10 cellular contexts compared by ENCODE assay signal in the genomic region with DNA sequence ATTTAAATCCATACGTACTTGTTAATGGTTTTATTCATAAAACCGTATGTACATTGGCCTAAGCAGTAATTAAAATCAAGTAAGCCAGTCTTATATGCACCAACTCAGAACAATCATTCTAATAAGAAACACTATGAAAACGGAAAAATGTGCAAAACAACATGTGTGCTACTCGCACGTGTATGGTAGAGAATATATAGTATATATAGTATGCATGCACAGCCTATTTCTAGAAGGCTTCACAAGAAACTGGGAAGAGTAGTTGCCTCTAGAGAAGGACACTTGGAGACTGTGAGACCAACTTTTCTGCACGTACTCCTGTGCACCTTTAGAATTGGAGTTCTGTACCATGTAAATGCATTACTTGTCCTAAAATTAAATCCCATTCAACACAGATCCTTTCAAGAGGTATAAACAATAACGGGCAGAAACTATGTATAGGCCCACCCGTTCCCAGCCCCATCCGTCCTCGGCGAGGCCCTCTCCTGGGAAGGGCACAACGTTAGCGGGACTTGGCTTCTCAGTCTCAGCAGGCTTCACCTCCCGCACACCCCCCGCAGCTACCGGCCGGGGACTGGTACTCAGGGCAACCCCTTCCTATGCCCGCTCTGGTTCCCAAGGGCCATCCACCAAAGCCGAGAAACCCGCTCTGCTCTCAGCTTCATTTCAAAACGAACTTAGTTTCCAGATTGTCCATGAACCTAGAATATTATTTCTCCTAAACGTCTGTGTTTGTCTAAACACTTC. TPM values are rescaled to one million over a fixed set of nuclear protein-coding genes. Genes with fewer than 3 reads are reported as not detected.
DNase-seq lines count a peak whose midpoint lies in the region; ATAC-seq, FAIRE-seq and TF ChIP-seq lines count a peak whose summit lies in the region.
"Had no signal": no experiment of that assay in that cellular context is flagged by ENCODE, and none has a peak within 500 bp of the region (broad histone marks: within the 10 kb centered on the region; RNA-seq: fewer than 3 reads in every experiment).

No MANE protein-coding gene starts in this region.

- TF ChIP-seq EP300 in K562 (IDR thresholded peaks at IDR 0.05; ENCODE audit: low read length) = no peak

- H3K27ac ChIP-seq in K562 (ENCODE audit: extremely low read depth, low read depth, low read length) = no peak overlapping the region
- H3K27ac ChIP-seq: 22Rv1 had no signal

- H3K36me3 Mint-ChIP-seq in stimulated activated naive B cell treated with anti-CD40 and anti-IgM and Interleukin-4, amounts not matched to agents 10 μg/mL and 1 μg/mL and 100 μg/mL, for 72 hours = no peaks in the 10 kb centered on the region

- H3K27ac Mint-ChIP-seq in stimulated activated naive B cell treated with anti-CD40 and anti-IgM and Interleukin-4, amounts not matched to agents 10 μg/mL and 1 μg/mL and 100 μg/mL, for 72 hours = no peak overlapping the region

- no peak for TF ChIP-seq POLR2A in K562 (conservative IDR thresholded peaks at IDR 0.05)

- no peaks in the 10 kb centered on the region for H3K9me3 ChIP-seq in K562 (replicated peaks; ENCODE audit: control insufficient read depth, insufficient read depth, low read depth, low read length)
- H3K9me3 ChIP-seq in skeletal muscle satellite cell (replicated peaks; ENCODE audit: low read length) = no peaks in the 10 kb centered on the region
- H3K9me3 ChIP-seq: ovary had no signal

- no peak overlapping the region for H3K4me3 Mint-ChIP-seq in stimulated activated naive B cell treated with anti-CD40 and anti-IgM and Interleukin-4, amounts not matched to agents 10 μg/mL and 1 μg/mL and 100 μg/mL, for 72 hours

- H3K4me2 ChIP-seq in K562 (ENCODE audit: insufficient read depth, low read length) = no peak overlapping the region
- H3K4me2 ChIP-seq in skeletal muscle satellite cell (ENCODE audit: low read length) = peak overlapping the region; percentile 90

- H3K9me3 Mint-ChIP-seq in stimulated activated naive B cell treated with anti-CD40 and anti-IgM and Interleukin-4, amounts not matched to agents 10 μg/mL and 1 μg/mL and 100 μg/mL, for 72 hours = no peaks in the 10 kb centered on the region

- H3K4me1 Mint-ChIP-seq in stimulated activated naive B cell treated with anti-CD40 and anti-IgM and Interleukin-4, amounts not matched to agents 10 μg/mL and 1 μg/mL and 100 μg/mL, for 72 hours = peaks cover 3 to 6% of the 10 kb centered on the region in 2 donors

- TSS peak; percentile 46 for BruUV-seq in K562 (replicated peaks; lab: Mats Ljungman, UMichigan)

- intact Hi-C loops in K562 (cut with micrococcal nuclease) = no loop called here

- no peak for TF ChIP-seq CTCF in K562 (IDR thresholded peaks at IDR 0.05 in 2 of 3, conservative IDR thresholded peaks at IDR 0.05 in 1 of 3; ENCODE audit: insufficient read depth in 2 of 3, low read depth in 1 of 3, low read length in 3 of 3)

- DNase-seq in DMS 273 (lab: John Stamatoyannopoulos, UW; ENCODE audit: unreplicated experiment) (peak; percentile 21), DMS 273 treated with DMSO at 0.1 percent for 48 hours (lab: John Stamatoyannopoulos, UW) (no peak), K562 (ENCODE audit: extremely low read depth in 1 of 4, low spot score in 3 of 4) (no peak), islet precursor cell (peak; percentile 60)
- DNase-seq in stimulated activated naive B cell treated with anti-CD40 and anti-IgM and Interleukin-4, amounts not matched to agents 10 μg/mL and 1 μg/mL and 100 μg/mL, for 72 hours = no peak
- DNase-seq in central memory CD4-positive, alpha-beta T cell = no peak

- no peak for TF ChIP-seq RAD21 in K562 (CRISPR knock-in tag; conservative IDR thresholded peaks at IDR 0.05 in 1 of 2, IDR thresholded peaks at IDR 0.05 in 1 of 2)

- WGBS in K562 (ENCODE audit: insufficient coverage, low coverage, missing lambda C conversion rate) = 61% methylated on average over 19 of the region's 22 CpGs

- no peaks in the 10 kb centered on the region; the same call in 2 of the 3 replicates for H3K79me2 ChIP-seq in K562 (ENCODE audit: control insufficient read depth, insufficient read depth, low read length)

- H2AFZ ChIP-seq in K562 (ENCODE audit: low read depth, low read length) = no peak overlapping the region

- H3K4me1 ChIP-seq in K562 (replicated peaks in 1 of 2; ENCODE audit: control insufficient read depth in 2 of 2, insufficient read depth in 2 of 2, low read length in 2 of 2) = peaks cover 0 to 18% of the 10 kb centered on the region in 2 experiments; a peak in 3 of 5 replicates
- H3K4me1 ChIP-seq in skeletal muscle satellite cell (ENCODE audit: control insufficient read depth, insufficient read depth, low read length) = peaks cover 21% of the 10 kb centered on the region

- H3K4me3 ChIP-seq in K562 (no peak overlapping the region), skeletal muscle satellite cell (ENCODE audit: low read length) (peak overlapping the region; percentile 96)

- no peak for FAIRE-seq in K562 (lab: Jason Lieb, UNC)

- POLR2A ChIA-PET in K562 (lab: Yijun Ruan, JAX) = interaction anchor here (0.6 to 2.9 kb wide), 3 partner anchors 10 to 1183 kb away, joined by 3 to 15 read pairs (median 3); no protein-coding TSS in a partner anchor

- no peaks in the 10 kb centered on the region for H3K9me1 ChIP-seq in K562 (ENCODE audit: control insufficient read depth, insufficient read depth, low read length)

- peaks cover 5% of the 10 kb centered on the region; the same call in 1 of the 2 replicates for H4K20me1 ChIP-seq in K562 (replicated peaks; ENCODE audit: control insufficient read depth, insufficient read depth, low read length)

- CTCF ChIA-PET in K562 (lab: Yijun Ruan, JAX; ENCODE audit: low intra/inter-chr PET ratio) = no interaction called here

- no peaks in the 10 kb centered on the region for H3K36me3 ChIP-seq in K562 (ENCODE audit: control insufficient read depth, insufficient read depth, low read length)
- H3K36me3 ChIP-seq in skeletal muscle satellite cell (ENCODE audit: insufficient read depth, low read length) = no peaks in the 10 kb centered on the region
- H3K36me3 ChIP-seq: ovary had no signal

- H3K9ac ChIP-seq in K562 (ENCODE audit: insufficient read depth in 1 of 2, low read depth in 2 of 2, low read length in 2 of 2) (no peak overlapping the region), skeletal muscle satellite cell (ENCODE audit: low read depth, low read length) (peak overlapping the region; percentile 76)

- in situ Hi-C loops in K562 (cut with MboI) = no loop called here

- ATAC-seq in K562 (no peak), GM21526 (IDR thresholded peaks at IDR 0.05; ENCODE audit: low FRiP score, unreplicated experiment) (no peak)
- ATAC-seq in stimulated activated naive B cell treated with anti-CD40 and anti-IgM and Interleukin-4, amounts not matched to agents 10 μg/mL and 1 μg/mL and 100 μg/mL, for 72 hours (replicated peaks) = no peak

- H3K27me3 Mint-ChIP-seq in stimulated activated naive B cell treated with anti-CD40 and anti-IgM and Interleukin-4, amounts not matched to agents 10 μg/mL and 1 μg/mL and 100 μg/mL, for 72 hours = peaks cover 38 to 68% of the 10 kb centered on the region in 2 donors

- H3K27me3 ChIP-seq in K562 (ENCODE audit: control insufficient read depth in 2 of 2, insufficient read depth in 2 of 2, low read length in 2 of 2) (peaks cover 0 to 3% of the 10 kb centered on the region in 2 experiments; a peak in 2 of 5 replicates), skeletal muscle satellite cell (ENCODE audit: control insufficient read depth, insufficient read depth, low read length) (no peaks in the 10 kb centered on the region)
- H3K27me3 ChIP-seq: ovary had no signal

TF ChIP-seq in K562, 482 proteins besides CTCF, POLR2A, EP300 and RAD21 (continues in another document):
- TF ChIP-seq CEBPG (CRISPR knock-in tag; IDR thresholded peaks at IDR 0.05) (0 out of 2 replicates have a peak, but pooled peaks have one; percentile 2), CEBPG (tag; conservative IDR thresholded peaks at IDR 0.05 in 1 of 2, IDR thresholded peaks at IDR 0.05 in 1 of 2) (no peak)

RNA-seq across cellular contexts. Expression of a gene that starts 2.0 kb away (rescaled TPM):
- 7.4 and 20.5 TPM in 2 replicates for total RNA-seq in K562 (2011; cell fraction: chromatin; rRNA removed; ENCODE audit: low replicate concordance)
- total RNA-seq in K562 (2011; cell fraction: nucleolus; rRNA removed) = 3.8 and 4.8 TPM in 2 replicates
- 7.4 and 9.8 TPM in 2 replicates for total RNA-seq in K562 (2011; cell fraction: nucleoplasm; rRNA removed)
- 2.2 and 2.4 TPM in 2 replicates for total RNA-seq in K562 (2014; rRNA removed)
- total RNA-seq in K562 (2014; rRNA removed; fragmentation: Illumina TruSeq; extraction: Trizol) = 6.0 and 6.4 TPM in 2 replicates
- total RNA-seq in K562 (2015; rRNA removed; fragmentation: Illumina TruSeq; extraction: Trizol) = 3.3 and 3.4 TPM in 2 replicates
- 5.8 and 6.4 TPM in 2 replicates for total RNA-seq in K562 (2021)
- 4.3 and 4.5 TPM in 2 replicates for polyA plus RNA-seq in K562 (2011; rRNA removed)
- 1.8 and 2.9 TPM in 2 replicates for polyA plus RNA-seq in K562 (2011; cell fraction: cytosol; rRNA removed)
- 6.7 and 6.8 TPM in 2 replicates for polyA plus RNA-seq in K562 (2011; cell fraction: nucleus; rRNA removed)
- polyA plus RNA-seq in K562 (2012) = 4.0 and 6.7 TPM in 2 replicates
- polyA plus RNA-seq in K562 (2014; fragmentation: Illumina TruSeq; extraction: Trizol) = 4.7 and 5.6 TPM in 2 replicates
- polyA plus RNA-seq in K562 (2014; fragmentation: Nextera tagmentation; extraction: Ambion mirVana) = 1 to 10 TPM; 1.4 to 1.5 TPM
- 3.8 and 5.2 TPM in 2 replicates for polyA plus RNA-seq in K562 (2014; rRNA removed)
- 11.5 and 12.4 TPM in 2 replicates for polyA minus RNA-seq in K562 (2011; rRNA and poly(A)+ RNA removed)
- polyA minus RNA-seq in K562 (2011; cell fraction: cytosol; rRNA and poly(A)+ RNA removed) = 3.5 and 4.5 TPM in 2 replicates
- 4.2 and 4.4 TPM in 2 replicates for polyA minus RNA-seq in K562 (2011; cell fraction: nucleus; rRNA and poly(A)+ RNA removed)
- 13.5 and 14.2 TPM in 2 replicates for total RNA-seq in skeletal muscle satellite cell (2012; rRNA removed)

RNA-seq across cellular contexts. Expression of a gene that starts 37.5 kb away (rescaled TPM):
- total RNA-seq in K562 (2011; cell fraction: chromatin; rRNA removed; ENCODE audit: low replicate concordance) = 3.6 and 4.6 TPM in 2 replicates
- total RNA-seq in K562 (2011; cell fraction: nucleolus; rRNA removed) = 3.3 and 4.3 TPM in 2 replicates
- 4.8 and 7.6 TPM in 2 replicates for total RNA-seq in K562 (2011; cell fraction: nucleoplasm; rRNA removed)
- total RNA-seq in K562 (2014; rRNA removed) = 10.6 and 12.0 TPM in 2 replicates
- total RNA-seq in K562 (2014; rRNA removed; fragmentation: Illumina TruSeq; extraction: Trizol) = 14.6 and 14.7 TPM in 2 replicates
- 14.1 and 15.3 TPM in 2 replicates for total RNA-seq in K562 (2015; rRNA removed; fragmentation: Illumina TruSeq; extraction: Trizol)
- total RNA-seq in K562 (2021) = 13.4 and 15.2 TPM in 2 replicates
- polyA plus RNA-seq in K562 (2011; rRNA removed) = 9.9 and 13.6 TPM in 2 replicates
- 4.1 and 5.5 TPM in 2 replicates for polyA plus RNA-seq in K562 (2011; cell fraction: cytosol; rRNA removed)
- polyA plus RNA-seq in K562 (2011; cell fraction: nucleus; rRNA removed) = 2.7 and 3.9 TPM in 2 replicates
- polyA plus RNA-seq in K562 (2012) = 5.9 and 8.8 TPM in 2 replicates
- polyA plus RNA-seq in K562 (2014; fragmentation: Illumina TruSeq; extraction: Trizol) = 9.0 and 9.3 TPM in 2 replicates
- 1 to 10 TPM; 3.6 to 3.7 TPM for polyA plus RNA-seq in K562 (2014; fragmentation: Nextera tagmentation; extraction: Ambion mirVana)
- polyA plus RNA-seq in K562 (2014; rRNA removed) = 8.1 and 8.9 TPM in 2 replicates
- 6.2 and 7.3 TPM in 2 replicates for polyA minus RNA-seq in K562 (2011; rRNA and poly(A)+ RNA removed)
- 5.8 and 5.9 TPM in 2 replicates for polyA minus RNA-seq in K562 (2011; cell fraction: cytosol; rRNA and poly(A)+ RNA removed)
- polyA minus RNA-seq in K562 (2011; cell fraction: nucleus; rRNA and poly(A)+ RNA removed) = 3.3 and 3.5 TPM in 2 replicates
- total RNA-seq in skeletal muscle satellite cell (2012; rRNA removed) = 18.0 and 18.1 TPM in 2 replicates

Comparison
In these comparisons a context has a peak if more than half of its experiments do, and no peak if none do; other contexts are left out.
1. DNase-seq: peak in DMS 273 (single experiment) and islet precursor cell (single experiment); none in DMS 273 treated with DMSO at 0.1 percent for 48 hours (single experiment), K562 (0 of 4), stimulated activated naive B cell treated with anti-CD40 and anti-IgM and Interleukin-4, amounts not matched to agents 10 μg/mL and 1 μg/mL and 100 μg/mL, for 72 hours (single experiment) and central memory CD4-positive, alpha-beta T cell (single experiment).